Comparison of ENCODE assay signal across 21 cellular contexts in the genomic region with DNA sequence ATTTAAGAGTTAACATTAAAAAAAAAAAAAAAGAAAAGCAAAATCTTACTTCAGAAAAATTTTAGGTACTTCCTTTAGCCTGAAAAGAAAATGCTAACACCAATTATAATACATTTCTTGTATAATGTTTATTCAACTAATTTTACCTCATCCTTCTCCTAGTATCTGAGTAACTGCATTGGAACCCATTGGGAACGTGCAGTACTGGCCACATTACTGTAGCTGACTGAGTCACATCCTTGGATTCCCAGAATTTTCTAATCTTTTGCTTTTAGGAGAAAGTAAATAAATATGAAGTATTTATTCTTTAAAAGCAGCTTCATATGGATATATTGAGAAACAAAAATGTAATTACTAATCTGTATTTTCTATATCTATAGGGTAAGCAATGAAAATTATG.
"Had no signal": no experiment of that assay in that cellular context is flagged by ENCODE, and none has a peak within 500 bp of the region (broad histone marks: within the 10 kb centered on the region; RNA-seq: fewer than 3 reads in every experiment).

No MANE protein-coding gene starts in this region.

- H3K36me3 ChIP-seq: cardiac muscle cell had no signal

- H3K4me3 ChIP-seq: cardiac muscle cell had no signal

- H3K27ac ChIP-seq: cardiac muscle cell had no signal

- DNase-seq: activated CD4-positive, alpha-beta T cell treated with anti-CD3 and anti-CD28 coated beads for 48 hours; activated CD4-positive, alpha-beta T cell treated with anti-CD3 and anti-CD28 coated beads, Interleukin-2, amount 50 U/mL, for 4 hours; activated CD4-positive, CD25-positive, alpha-beta regulatory T cell treated with anti-CD3 and anti-CD28 coated beads, Interleukin-2, amount 50 U/mL, for 72 hours; activated CD8-positive, alpha-beta T cell treated with anti-CD3 and anti-CD28 coated beads, Interleukin-2, amount 10 ng/mL, durations not matched to agents 7 days and 5 days; activated effector memory CD4-positive, alpha-beta T cell treated with Interleukin-2 at 50 U/mL for 16 hours; activated naive CD4-positive, alpha-beta T cell; activated T-cell treated with anti-CD3 and anti-CD28 coated beads, Interleukin-2, amount 50 U/mL, for 24 hours; aorta; Kasumi-1; KBM-7; MV-4-11; NCI-H1092 treated with DMSO at 0.1 percent for 48 hours; NCI-H1417 treated with DMSO at 0.1 percent for 48 hours; NCI-H1694 treated with DMSO at 0.1 percent for 48 hours; NCI-H2029 treated with DMSO at 0.1 percent for 48 hours; NCI-H446; NCI-H524; SHP77 treated with DMSO at 0.1 percent for 48 hours; T-helper 17 cell; T-helper 9 cell had no signal

- H3K27me3 ChIP-seq: cardiac muscle cell had no signal
